2 cellular contexts compared by ENCODE assay signal in genomic region chr13:44184740-44185139, GRCh38.
TF ChIP-seq lines count a peak whose summit lies in the region.

No MANE protein-coding gene starts in this region.

TF ChIP-seq in HEK293, 187 proteins besides CTCF, POLR2A, EP300 and RAD21 (continued from another document):
- TF ChIP-seq ZNF112 (tag by site-specific recombination; IDR thresholded peaks at IDR 0.05): no peak

TF ChIP-seq in K562, 482 proteins besides CTCF, POLR2A, EP300 and RAD21 (continued from another document):
- TF ChIP-seq ZNF707 (CRISPR knock-in tag; conservative IDR thresholded peaks at IDR 0.05): no peak
- no peak for TF ChIP-seq KDM4B (IDR thresholded peaks at IDR 0.05; ENCODE audit: borderline replicate concordance in 2 of 2, low read depth in 1 of 2)
- no peak for TF ChIP-seq CEBPB (tag; IDR thresholded peaks at IDR 0.05)
